1 cellular context compared by ENCODE assay signal in genomic region chr19:38304866-38305429, GRCh38.
TF ChIP-seq lines count a peak whose summit lies in the region.

No MANE protein-coding gene starts in this region.

TF ChIP-seq in K562, 482 proteins besides CTCF, POLR2A, EP300 and RAD21 (continued from another document and continues in another):
- TF ChIP-seq, protein P1, sequence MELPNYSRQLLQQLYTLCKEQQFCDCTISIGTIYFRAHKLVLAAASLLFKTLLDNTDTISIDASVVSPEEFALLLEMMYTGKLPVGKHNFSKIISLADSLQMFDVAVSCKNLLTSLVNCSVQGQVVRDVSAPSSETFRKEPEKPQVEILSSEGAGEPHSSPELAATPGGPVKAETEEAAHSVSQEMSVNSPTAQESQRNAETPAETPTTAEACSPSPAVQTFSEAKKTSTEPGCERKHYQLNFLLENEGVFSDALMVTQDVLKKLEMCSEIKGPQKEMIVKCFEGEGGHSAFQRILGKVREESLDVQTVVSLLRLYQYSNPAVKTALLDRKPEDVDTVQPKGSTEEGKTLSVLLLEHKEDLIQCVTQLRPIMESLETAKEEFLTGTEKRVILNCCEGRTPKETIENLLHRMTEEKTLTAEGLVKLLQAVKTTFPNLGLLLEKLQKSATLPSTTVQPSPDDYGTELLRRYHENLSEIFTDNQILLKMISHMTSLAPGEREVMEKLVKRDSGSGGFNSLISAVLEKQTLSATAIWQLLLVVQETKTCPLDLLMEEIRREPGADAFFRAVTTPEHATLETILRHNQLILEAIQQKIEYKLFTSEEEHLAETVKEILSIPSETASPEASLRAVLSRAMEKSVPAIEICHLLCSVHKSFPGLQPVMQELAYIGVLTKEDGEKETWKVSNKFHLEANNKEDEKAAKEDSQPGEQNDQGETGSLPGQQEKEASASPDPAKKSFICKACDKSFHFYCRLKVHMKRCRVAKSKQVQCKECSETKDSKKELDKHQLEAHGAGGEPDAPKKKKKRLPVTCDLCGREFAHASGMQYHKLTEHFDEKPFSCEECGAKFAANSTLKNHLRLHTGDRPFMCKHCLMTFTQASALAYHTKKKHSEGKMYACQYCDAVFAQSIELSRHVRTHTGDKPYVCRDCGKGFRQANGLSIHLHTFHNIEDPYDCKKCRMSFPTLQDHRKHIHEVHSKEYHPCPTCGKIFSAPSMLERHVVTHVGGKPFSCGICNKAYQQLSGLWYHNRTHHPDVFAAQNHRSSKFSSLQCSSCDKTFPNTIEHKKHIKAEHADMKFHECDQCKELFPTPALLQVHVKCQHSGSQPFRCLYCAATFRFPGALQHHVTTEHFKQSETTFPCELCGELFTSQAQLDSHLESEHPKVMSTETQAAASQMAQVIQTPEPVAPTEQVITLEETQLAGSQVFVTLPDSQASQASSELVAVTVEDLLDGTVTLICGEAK (IDR thresholded peaks at IDR 0.05) = no peak
- TF ChIP-seq, protein P1 (CRISPR knock-in tag; IDR thresholded peaks at IDR 0.05) = no peak
- peak; percentile 16 for TF ChIP-seq RBM39 (optimal IDR thresholded peaks at IDR 0.05; ENCODE audit: low read depth, low read length)
- TF ChIP-seq, protein P2, sequence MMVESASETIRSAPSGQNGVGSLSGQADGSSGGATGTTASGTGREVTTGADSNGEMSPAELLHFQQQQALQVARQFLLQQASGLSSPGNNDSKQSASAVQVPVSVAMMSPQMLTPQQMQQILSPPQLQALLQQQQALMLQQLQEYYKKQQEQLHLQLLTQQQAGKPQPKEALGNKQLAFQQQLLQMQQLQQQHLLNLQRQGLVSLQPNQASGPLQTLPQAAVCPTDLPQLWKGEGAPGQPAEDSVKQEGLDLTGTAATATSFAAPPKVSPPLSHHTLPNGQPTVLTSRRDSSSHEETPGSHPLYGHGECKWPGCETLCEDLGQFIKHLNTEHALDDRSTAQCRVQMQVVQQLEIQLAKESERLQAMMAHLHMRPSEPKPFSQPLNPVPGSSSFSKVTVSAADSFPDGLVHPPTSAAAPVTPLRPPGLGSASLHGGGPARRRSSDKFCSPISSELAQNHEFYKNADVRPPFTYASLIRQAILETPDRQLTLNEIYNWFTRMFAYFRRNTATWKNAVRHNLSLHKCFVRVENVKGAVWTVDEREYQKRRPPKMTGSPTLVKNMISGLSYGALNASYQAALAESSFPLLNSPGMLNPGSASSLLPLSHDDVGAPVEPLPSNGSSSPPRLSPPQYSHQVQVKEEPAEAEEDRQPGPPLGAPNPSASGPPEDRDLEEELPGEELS (CRISPR knock-in tag; IDR thresholded peaks at IDR 0.05; ENCODE audit: borderline replicate concordance) = no peak
- TF ChIP-seq TFAM (CRISPR knock-in tag; conservative IDR thresholded peaks at IDR 0.05) = no peak
- peak in 1 of 2 experiments; percentile 76; a peak in 1 of 4 replicates for TF ChIP-seq RCOR1 (IDR thresholded peaks at IDR 0.05; ENCODE audit: borderline replicate concordance in 1 of 2, low read depth in 2 of 2, low read length in 2 of 2)
- no peak for TF ChIP-seq PCBP2 (IDR thresholded peaks at IDR 0.05; ENCODE audit: low read depth, low read length, poor library complexity, severe bottlenecking)
- TF ChIP-seq ZNF282 (CRISPR knock-in tag; IDR thresholded peaks at IDR 0.05) = no peak
- no peak for TF ChIP-seq MTA1 (IDR thresholded peaks at IDR 0.05; ENCODE audit: borderline replicate concordance)
- no peak for TF ChIP-seq ZNF589 (CRISPR knock-in tag; IDR thresholded peaks at IDR 0.05; ENCODE audit: low read depth)
- TF ChIP-seq ATF4 (CRISPR knock-in tag; IDR thresholded peaks at IDR 0.05) = no peak
- no peak for TF ChIP-seq ZNF232 (CRISPR knock-in tag; IDR thresholded peaks at IDR 0.05)
- TF ChIP-seq HMGN3 (IDR thresholded peaks at IDR 0.05; ENCODE audit: borderline replicate concordance, extremely low read depth, insufficient read length, low read depth, low read length) = peak; percentile 91
- no peak for TF ChIP-seq KHSRP (IDR thresholded peaks at IDR 0.05)
- TF ChIP-seq KLF13 (tag; IDR thresholded peaks at IDR 0.05; ENCODE audit: borderline replicate concordance, low read depth) = peak; percentile 42; the same call in 1 of the 2 replicates
- TF ChIP-seq SREBF2 (CRISPR knock-in tag; IDR thresholded peaks at IDR 0.05) = no peak
- TF ChIP-seq ZNF431 (CRISPR knock-in tag; IDR thresholded peaks at IDR 0.05) = no peak
- 0 out of 2 replicates have a peak, but pooled peaks have one; percentile 17 for TF ChIP-seq TCF7 (IDR thresholded peaks at IDR 0.05; ENCODE audit: borderline replicate concordance)
- TF ChIP-seq SPI1 (IDR thresholded peaks at IDR 0.05; ENCODE audit: borderline replicate concordance, low read depth, low read length) = no peak
- TF ChIP-seq DACH1 (IDR thresholded peaks at IDR 0.05; ENCODE audit: partially characterized antibody) = peak; percentile 90
- no peak for TF ChIP-seq SAFB2 (IDR thresholded peaks at IDR 0.05; ENCODE audit: borderline replicate concordance, low read depth, low read length, severe bottlenecking)
- no peak for TF ChIP-seq FOXJ3 (CRISPR knock-in tag; IDR thresholded peaks at IDR 0.05)
- no peak for TF ChIP-seq RBM17 (IDR thresholded peaks at IDR 0.05; ENCODE audit: borderline replicate concordance, low read depth, low read length)
- no peak for TF ChIP-seq CC2D1A (IDR thresholded peaks at IDR 0.05)
- no peak for TF ChIP-seq RBM34 (IDR thresholded peaks at IDR 0.05; ENCODE audit: borderline replicate concordance, insufficient read depth, low read length)
- TF ChIP-seq TAL1 (IDR thresholded peaks at IDR 0.05) = no peak
- 0 out of 2 replicates have a peak, but pooled peaks have one; percentile 54 for TF ChIP-seq LCOR (CRISPR knock-in tag; IDR thresholded peaks at IDR 0.05)
- TF ChIP-seq POLR2G (IDR thresholded peaks at IDR 0.05; ENCODE audit: low read depth, low read length) = peak; percentile 18; the same call in 1 of the 2 replicates
- peak; percentile 75 for TF ChIP-seq PBX2 (CRISPR knock-in tag; IDR thresholded peaks at IDR 0.05; ENCODE audit: low read depth)
- TF ChIP-seq PBX2 (tag; conservative IDR thresholded peaks at IDR 0.05; ENCODE audit: low read depth) = peak; percentile 91
- TF ChIP-seq L3MBTL2 (IDR thresholded peaks at IDR 0.05) = peak; percentile 37; the same call in 1 of the 2 replicates
- TF ChIP-seq ZNF407 (IDR thresholded peaks at IDR 0.05; ENCODE audit: low read depth) = no peak
- peak; percentile 52; the same call in 1 of the 2 replicates for TF ChIP-seq ZBTB17 (CRISPR knock-in tag; IDR thresholded peaks at IDR 0.05)
- TF ChIP-seq YY1 (IDR thresholded peaks at IDR 0.05; ENCODE audit: borderline replicate concordance in 1 of 3, control insufficient read depth in 1 of 3, extremely low read depth in 1 of 3, insufficient read depth in 3 of 3, insufficient read length in 1 of 3, insufficient replicate concordance in 2 of 3, low read depth in 1 of 3, low read length in 2 of 3) = peak in 2 of 3 experiments; percentile 13 to 42
- no peak for TF ChIP-seq ZEB2 (IDR thresholded peaks at IDR 0.05)
- no peak for TF ChIP-seq USF1 (CRISPR knock-in tag; IDR thresholded peaks at IDR 0.05)
- TF ChIP-seq HNRNPH1 (optimal IDR thresholded peaks at IDR 0.05; ENCODE audit: low read depth, low read length) = no peak
